ENCODE assay signal across 1 cellular context in the genomic region with DNA sequence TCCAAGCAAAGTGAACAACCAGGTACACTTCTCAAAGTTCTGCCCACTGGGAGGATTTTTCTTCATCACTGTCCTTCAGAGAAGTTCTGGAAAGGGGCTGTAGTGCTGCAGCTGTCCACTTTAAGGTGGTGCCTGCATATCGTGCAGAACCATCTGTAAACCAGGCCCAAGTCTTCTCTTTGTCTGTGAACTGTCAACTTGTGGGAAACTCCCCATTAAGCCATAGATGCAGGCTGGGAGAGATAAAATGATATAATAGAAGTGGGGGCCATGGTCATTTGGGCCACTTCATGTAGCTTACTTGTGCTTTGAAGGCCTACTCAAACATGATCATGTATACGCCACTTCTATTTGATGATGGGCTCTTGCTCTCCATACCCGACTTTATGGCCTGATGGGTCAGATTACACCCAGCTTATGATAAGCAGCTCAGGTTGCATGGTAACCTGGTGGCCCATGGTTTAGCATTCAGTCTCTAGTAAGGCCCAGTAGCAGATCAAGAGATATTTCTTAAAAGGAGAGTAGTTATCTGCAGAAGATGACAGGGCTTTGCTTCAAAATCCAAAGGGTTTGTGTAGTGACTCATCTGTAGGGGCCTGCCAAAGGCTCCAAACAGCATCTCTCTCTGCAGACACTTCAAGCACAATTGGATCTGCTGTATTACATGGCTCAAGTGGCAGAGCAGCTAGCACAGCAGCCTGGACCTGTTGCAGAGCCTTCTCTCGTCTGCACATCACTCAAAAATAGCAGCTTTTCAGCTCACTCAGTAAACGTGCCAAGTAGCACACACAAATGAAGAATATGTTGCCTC.
TF ChIP-seq lines count a peak whose summit lies in the region.

No MANE protein-coding gene starts in this region.

TF ChIP-seq in IMR-90, 13 proteins besides CTCF, POLR2A, EP300 and RAD21:
- TF ChIP-seq MAZ (IDR thresholded peaks at IDR 0.05; ENCODE audit: borderline replicate concordance, low read depth, low read length) = no peak
- TF ChIP-seq BHLHE40 (IDR thresholded peaks at IDR 0.05; ENCODE audit: low read depth, low read length) = no peak
- peak; percentile 35; the same call in 1 of the 2 replicates for TF ChIP-seq FOS (IDR thresholded peaks at IDR 0.05; ENCODE audit: low read depth, low read length)
